Comparison of ENCODE assay signal across 21 cellular contexts in the genomic region with DNA sequence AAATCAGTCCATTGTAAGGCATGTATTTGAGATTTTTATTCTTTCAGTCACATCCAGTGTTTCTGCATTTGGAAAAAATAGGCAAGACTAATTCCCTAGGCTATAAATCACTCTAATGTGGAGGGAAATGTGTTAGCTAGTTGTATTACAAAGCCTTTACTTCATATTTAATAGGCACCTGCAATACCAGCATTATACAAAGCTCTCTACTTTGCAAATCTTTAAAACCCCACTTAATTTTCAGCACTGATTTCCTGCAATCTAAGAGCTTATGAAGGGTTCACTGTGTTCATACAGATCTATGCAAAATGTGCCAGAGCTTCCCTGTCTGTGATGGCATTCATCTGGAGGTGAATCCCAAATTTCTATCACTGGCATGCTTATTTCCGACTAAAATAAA. TPM values are rescaled to one million over a fixed set of nuclear protein-coding genes. Genes with fewer than 3 reads are reported as not detected.
A peak's percentile ranks its signal among the peaks of the same experiment; 100 is the strongest.
DNase-seq lines count a peak whose midpoint lies in the region; ATAC-seq, FAIRE-seq and TF ChIP-seq lines count a peak whose summit lies in the region.
"Had no signal": no experiment of that assay in that cellular context is flagged by ENCODE, and none has a peak within 500 bp of the region (broad histone marks: within the 10 kb centered on the region; RNA-seq: fewer than 3 reads in every experiment).

No MANE protein-coding gene starts in this region.

- POLR2A ChIA-PET in A549 (lab: Yijun Ruan, JAX): interaction anchor here (1.0 kb wide), 1 partner anchor 14 kb away, joined by 6 read pairs; no protein-coding TSS in a partner anchor

- ATAC-seq in A549: no peak
- ATAC-seq in natural killer cell treated with Interleukin-12 subunit alpha and Interleukin-12 subunit beta and Interleukin-15 and Interleukin-18, amount 100 ng/mL, for 72 hours: no peak
- ATAC-seq: GM12878 had no signal

- H3K27ac ChIP-seq in A549: 0 out of 6 replicates have a peak overlapping the region, but pooled peaks of 1 of the 2 experiments have one; percentile 24
- H3K27ac ChIP-seq in cingulate gyrus (ENCODE audit: low read depth, low read length): peak overlapping the region; percentile 72
- H3K27ac ChIP-seq in substantia nigra (ENCODE audit: low read depth, low read length, poor library complexity, severe bottlenecking): peak overlapping the region; percentile 64
- H3K27ac ChIP-seq in suprapubic skin: no peak overlapping the region

- no peak overlapping the region for H3K4me3 Mint-ChIP-seq in natural killer cell treated with Interleukin-12 subunit alpha and Interleukin-12 subunit beta and Interleukin-15 and Interleukin-18, amount 100 ng/mL, for 72 hours
- H3K4me3 Mint-ChIP-seq: CD4-positive, alpha-beta T cell; HFFc6 had no signal

- no peaks in the 10 kb centered on the region for H3K9me3 Mint-ChIP-seq in natural killer cell treated with Interleukin-12 subunit alpha and Interleukin-12 subunit beta and Interleukin-15 and Interleukin-18, amount 100 ng/mL, for 72 hours
- H3K9me3 Mint-ChIP-seq: CD4-positive, alpha-beta T cell; HFFc6 had no signal

- TF ChIP-seq POLR2A in A549 (IDR thresholded peaks at IDR 0.05; ENCODE audit: low read length) (no peak), suprapubic skin (IDR thresholded peaks at IDR 0.05) (no peak)

- no peak for TF ChIP-seq RAD21 in A549 (conservative IDR thresholded peaks at IDR 0.05 in 1 of 2, IDR thresholded peaks at IDR 0.05 in 1 of 2)

- H3K27ac Mint-ChIP-seq in natural killer cell treated with Interleukin-12 subunit alpha and Interleukin-12 subunit beta and Interleukin-15 and Interleukin-18, amount 100 ng/mL, for 72 hours: no peak overlapping the region
- H3K27ac Mint-ChIP-seq: CD4-positive, alpha-beta T cell; HFFc6 had no signal

- H3K4me1 ChIP-seq in A549: peaks cover 36% of the 10 kb centered on the region
- H3K4me1 ChIP-seq in suprapubic skin: no peaks in the 10 kb centered on the region

- 70% methylated on average over 1 of the region's 1 CpG for WGBS in A549 (ENCODE audit: missing lambda C conversion rate)
- 85% methylated on average over 1 of the region's 1 CpG for WGBS in suprapubic skin

- no peaks in the 10 kb centered on the region for H3K27me3 Mint-ChIP-seq in natural killer cell treated with Interleukin-12 subunit alpha and Interleukin-12 subunit beta and Interleukin-15 and Interleukin-18, amount 100 ng/mL, for 72 hours
- H3K27me3 Mint-ChIP-seq: CD4-positive, alpha-beta T cell had no signal

- H3K9me3 ChIP-seq in A549 (no peaks in the 10 kb centered on the region), suprapubic skin (no peaks in the 10 kb centered on the region)
- H3K9me3 ChIP-seq: HAP-1 had no signal

- peak overlapping the region; percentile 38 for H3K4me2 ChIP-seq in A549

- no peak overlapping the region for H3K4me3 ChIP-seq in A549
- no peak overlapping the region for H3K4me3 ChIP-seq in suprapubic skin
- H3K4me3 ChIP-seq: GM12878, HAP-1 had no signal

- CTCF ChIA-PET in A549 (lab: Yijun Ruan, JAX): no interaction called here

- H3K27me3 ChIP-seq in suprapubic skin: no peaks in the 10 kb centered on the region

- no peaks in the 10 kb centered on the region for H3K36me3 ChIP-seq in suprapubic skin
- H3K36me3 ChIP-seq: HAP-1 had no signal

- no peaks in the 10 kb centered on the region for H3K36me3 Mint-ChIP-seq in natural killer cell treated with Interleukin-12 subunit alpha and Interleukin-12 subunit beta and Interleukin-15 and Interleukin-18, amount 100 ng/mL, for 72 hours

- H3K4me1 Mint-ChIP-seq in natural killer cell treated with Interleukin-12 subunit alpha and Interleukin-12 subunit beta and Interleukin-15 and Interleukin-18, amount 100 ng/mL, for 72 hours (ENCODE audit: low read depth in 2 of 2): no peaks in the 10 kb centered on the region

- TF ChIP-seq CTCF in A549 (IDR thresholded peaks at IDR 0.05) (no peak), suprapubic skin (IDR thresholded peaks at IDR 0.05) (no peak)

- FAIRE-seq in A549 (lab: Jason Lieb, UNC): no peak
- FAIRE-seq: GM12878, GM18507, H1 had no signal

- TF ChIP-seq EP300 in A549 (IDR thresholded peaks at IDR 0.05) (no peak), suprapubic skin (IDR thresholded peaks at IDR 0.05) (no peak)

- DNase-seq in A549 (ENCODE audit: low read depth in 1 of 2, low spot score in 1 of 2) (no peak), NCI-H69 (lab: John Stamatoyannopoulos, UW) (peak; percentile 71), substantia nigra (lab: John Stamatoyannopoulos, UW) (no peak), NCI-H774 (lab: John Stamatoyannopoulos, UW) (no peak), suprapubic skin (ENCODE audit: low spot score in 2 of 2) (no peak)
- no peak for DNase-seq in natural killer cell treated with Interleukin-12 subunit alpha and Interleukin-12 subunit beta and Interleukin-15 and Interleukin-18, amount 100 ng/mL, for 72 hours (ENCODE audit: low spot score)
- DNase-seq: 8988T; ACHN; C1 segment of cervical spinal cord; Calu3; CD4-positive, alpha-beta T cell; DMS79; HFFc6; IMR-90; KBM-7 had no signal

TF ChIP-seq in A549, 52 proteins besides CTCF, POLR2A, EP300 and RAD21:
- TF ChIP-seq ATOH8 (CRISPR knock-in tag; IDR thresholded peaks at IDR 0.05; ENCODE audit: low read depth): no peak
- TF ChIP-seq SMC3 (IDR thresholded peaks at IDR 0.05): no peak
- TF ChIP-seq PHF8 (IDR thresholded peaks at IDR 0.05; ENCODE audit: borderline replicate concordance, low read depth): no peak
- TF ChIP-seq, protein P1, sequence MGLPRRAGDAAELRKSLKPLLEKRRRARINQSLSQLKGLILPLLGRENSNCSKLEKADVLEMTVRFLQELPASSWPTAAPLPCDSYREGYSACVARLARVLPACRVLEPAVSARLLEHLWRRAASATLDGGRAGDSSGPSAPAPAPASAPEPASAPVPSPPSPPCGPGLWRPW (IDR thresholded peaks at IDR 0.05): no peak
- TF ChIP-seq CBX2 (IDR thresholded peaks at IDR 0.05; ENCODE audit: borderline replicate concordance, low read depth): no peak
- TF ChIP-seq, protein P2, sequence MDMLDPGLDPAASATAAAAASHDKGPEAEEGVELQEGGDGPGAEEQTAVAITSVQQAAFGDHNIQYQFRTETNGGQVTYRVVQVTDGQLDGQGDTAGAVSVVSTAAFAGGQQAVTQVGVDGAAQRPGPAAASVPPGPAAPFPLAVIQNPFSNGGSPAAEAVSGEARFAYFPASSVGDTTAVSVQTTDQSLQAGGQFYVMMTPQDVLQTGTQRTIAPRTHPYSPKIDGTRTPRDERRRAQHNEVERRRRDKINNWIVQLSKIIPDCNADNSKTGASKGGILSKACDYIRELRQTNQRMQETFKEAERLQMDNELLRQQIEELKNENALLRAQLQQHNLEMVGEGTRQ (IDR thresholded peaks at IDR 0.05): no peak
- TF ChIP-seq ESRRA (IDR thresholded peaks at IDR 0.05; ENCODE audit: borderline replicate concordance, low read length): no peak
- TF ChIP-seq, protein P3, sequence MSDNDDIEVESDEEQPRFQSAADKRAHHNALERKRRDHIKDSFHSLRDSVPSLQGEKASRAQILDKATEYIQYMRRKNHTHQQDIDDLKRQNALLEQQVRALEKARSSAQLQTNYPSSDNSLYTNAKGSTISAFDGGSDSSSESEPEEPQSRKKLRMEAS (IDR thresholded peaks at IDR 0.05): no peak
- no peak for TF ChIP-seq EHF (CRISPR knock-in tag; IDR thresholded peaks at IDR 0.05)
- no peak for TF ChIP-seq KDM1A (IDR thresholded peaks at IDR 0.05; ENCODE audit: low read depth)
- no peak for TF ChIP-seq HOXA7 (CRISPR knock-in tag; IDR thresholded peaks at IDR 0.05)

RNA-seq across cellular contexts. Expression of gene PCDH9, which starts 12.2 kb away (rescaled TPM):
- polyA plus RNA-seq in A549 (2011; rRNA removed) (29.5 and 30.3 TPM in 2 replicates), A549 (2017; fragmentation: RNase III; extraction: RNeasy Plus Mini Kit Qiagen cat#74134 plus additional on column Dnase treatment) (13.2 to 16.0 TPM (median 14.1 TPM) in 3 replicates)
- polyA plus RNA-seq in A549 (2012; cell fraction: cytosol; rRNA removed): 14.7 and 17.4 TPM in 2 replicates
- polyA plus RNA-seq in A549 (2012; cell fraction: nucleus; rRNA removed): 10.3 and 13.0 TPM in 2 replicates
- polyA minus RNA-seq in A549 (2011; rRNA and poly(A)+ RNA removed): 46.7 and 56.9 TPM in 2 replicates
- total RNA-seq in natural killer cell treated with Interleukin-12 subunit alpha and Interleukin-12 subunit beta and Interleukin-15 and Interleukin-18, amount 100 ng/mL, for 72 hours: under 1 TPM; 0.20 to 0.50 TPM
- 1 to 10 TPM in 1 of 4 donors, under 1 TPM in 3; 0.64 to 1.1 (median 0.82) TPM for total RNA-seq in suprapubic skin
- total RNA-seq: G401 had no signal
